29 cellular contexts compared by ENCODE assay signal in the genomic region with DNA sequence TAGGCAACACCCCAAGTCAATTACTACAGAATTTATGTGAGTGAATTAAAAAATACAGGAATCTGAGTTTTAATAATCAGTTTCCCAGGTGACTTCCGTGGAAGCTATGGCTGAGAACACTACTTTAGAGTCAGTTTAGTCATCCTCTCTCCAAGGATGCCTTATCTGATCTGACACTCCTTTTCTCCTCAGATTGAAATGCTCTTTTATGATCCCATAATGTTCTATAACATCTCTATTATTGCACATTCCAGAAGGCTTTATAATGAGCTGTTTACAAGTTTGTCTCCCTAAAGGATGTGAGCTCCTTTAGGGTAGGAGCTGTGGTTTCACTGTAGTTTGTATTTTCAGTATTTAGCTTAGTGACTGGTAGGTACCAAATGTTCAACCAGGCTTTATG.
"Had no signal": no experiment of that assay in that cellular context is flagged by ENCODE, and none has a peak within 500 bp of the region (broad histone marks: within the 10 kb centered on the region; RNA-seq: fewer than 3 reads in every experiment).

No MANE protein-coding gene starts in this region.

- ATAC-seq: naive thymus-derived CD8-positive, alpha-beta T cell; right cardiac atrium; sciatic nerve; stimulated activated naive B cell treated with anti-CD40 and anti-IgM and Interleukin-4, amounts not matched to agents 10 μg/mL and 1 μg/mL and 100 μg/mL, for 72 hours; stimulated activated naive CD8-positive, alpha-beta T cell treated with anti-CD3 and anti-CD28 coated beads, Interleukin-15, Interleukin-2, amounts not matched to agents 100 U/mL and 50 U/mL, for 24 hours; upper lobe of right lung had no signal

- H3K4me1 Mint-ChIP-seq: immature natural killer cell; naive thymus-derived CD8-positive, alpha-beta T cell; nephron had no signal

- H3K9me3 ChIP-seq: left ventricle myocardium inferior, pancreas, prostate gland, stomach, testis, tibial artery, upper lobe of right lung had no signal

- H3K27ac ChIP-seq: left ventricle myocardium inferior, pancreas, prostate gland, skin epidermis, stomach, testis, tibial artery, upper lobe of right lung had no signal

- H3K9me3 Mint-ChIP-seq: immature natural killer cell; memory B cell; nephron; neural crest cell; stimulated activated naive B cell treated with anti-CD40 and anti-IgM and Interleukin-4, amounts not matched to agents 10 μg/mL and 1 μg/mL and 100 μg/mL, for 72 hours had no signal

- H3K4me1 ChIP-seq: left ventricle myocardium inferior, prostate gland, testis, tibial artery, upper lobe of right lung had no signal

- H3K36me3 Mint-ChIP-seq: immature natural killer cell; memory B cell; naive thymus-derived CD8-positive, alpha-beta T cell; stimulated activated naive B cell treated with anti-CD40 and anti-IgM and Interleukin-4, amounts not matched to agents 10 μg/mL and 1 μg/mL and 100 μg/mL, for 72 hours had no signal

- H3K27ac Mint-ChIP-seq: immature natural killer cell; memory B cell; nephron; stimulated activated naive B cell treated with anti-CD40 and anti-IgM and Interleukin-4, amounts not matched to agents 10 μg/mL and 1 μg/mL and 100 μg/mL, for 72 hours had no signal

- H3K27me3 Mint-ChIP-seq: memory B cell had no signal

- DNase-seq: hypothalamus; immature natural killer cell; kidney; left ventricle myocardium inferior; midbrain; naive thymus-derived CD8-positive, alpha-beta T cell; nucleus accumbens; pancreas; posterior cingulate gyrus; retina; right cardiac atrium; stimulated activated CD4-positive, alpha-beta T cell treated with anti-CD3 and anti-CD28 coated beads, Interleukin-12 subunit alpha, Interleukin-12 subunit beta, amount 100 ng/mL, for 4 hours; stimulated activated CD4-positive, alpha-beta T cell treated with anti-CD3 and anti-CD28 coated beads, Interleukin-15, amount 100 ng/mL, for 24 hours; stimulated activated CD4-positive, alpha-beta T cell treated with anti-CD3 and anti-CD28 coated beads, Interleukin-2, amount 100 ng/mL, for 24 hours; stimulated activated CD4-positive, alpha-beta T cell treated with anti-CD3 and anti-CD28 coated beads, Interleukin-4, amount 100 ng/mL, for 1 hour; stimulated activated naive B cell treated with anti-CD40 and anti-IgM and Interleukin-4, amounts not matched to agents 10 μg/mL and 1 μg/mL and 100 μg/mL, for 72 hours; stimulated activated naive CD8-positive, alpha-beta T cell treated with anti-CD3 and anti-CD28 coated beads, Interleukin-15, Interleukin-2, amounts not matched to agents 100 U/mL and 50 U/mL, for 24 hours; stomach; testis; tibial artery; trophoblast cell; upper lobe of right lung had no signal

- H3K36me3 ChIP-seq: left ventricle myocardium inferior, pancreas, prostate gland, stomach, tibial artery, upper lobe of right lung had no signal

- H3K4me3 ChIP-seq: left ventricle myocardium inferior, lung, pancreas, prostate gland, skin epidermis, stomach, testis, tibial artery, upper lobe of right lung had no signal

- H3K27me3 ChIP-seq: pancreas, stomach, testis, tibial artery, upper lobe of right lung had no signal

- H3K4me3 Mint-ChIP-seq: immature natural killer cell; memory B cell; naive thymus-derived CD8-positive, alpha-beta T cell; nephron; neural crest cell; stimulated activated naive B cell treated with anti-CD40 and anti-IgM and Interleukin-4, amounts not matched to agents 10 μg/mL and 1 μg/mL and 100 μg/mL, for 72 hours had no signal
